In genomic region chr2:119366649-119367471, GRCh38 we compare ENCODE assay signal across 1 cellular context.
TF ChIP-seq lines count a peak whose summit lies in the region.

TSS of gene C2orf76 (minus strand) at chr2:119366834. CDS start at chr2:119339959, 26,875 bp downstream.
TSS of gene DBI (plus strand) at chr2:119366977. CDS start at chr2:119367052, 75 bp downstream.

TF ChIP-seq in K562, 482 proteins besides CTCF, POLR2A, EP300 and RAD21 (continued from another document):
- TF ChIP-seq DMBX1 (CRISPR knock-in tag; IDR thresholded peaks at IDR 0.05; ENCODE audit: borderline replicate concordance) (no peak), RNF2 (IDR thresholded peaks at IDR 0.05) (peak; percentile 62; the same call in 1 of the 2 replicates), NFE2L1 (tag; IDR thresholded peaks at IDR 0.05; ENCODE audit: borderline replicate concordance, low read depth) (no peak), ZKSCAN3 (CRISPR knock-in tag; IDR thresholded peaks at IDR 0.05) (no peak), C11orf30 (IDR thresholded peaks at IDR 0.05; ENCODE audit: low read depth) (no peak), TFAP4 (CRISPR knock-in tag; IDR thresholded peaks at IDR 0.05; ENCODE audit: borderline replicate concordance) (peak; percentile 98), ZNF24 (IDR thresholded peaks at IDR 0.05) (no peak), MBD2 (IDR thresholded peaks at IDR 0.05; ENCODE audit: borderline replicate concordance, low read depth) (0 out of 2 replicates have a peak, but pooled peaks have one; percentile 40), RHOXF2B (CRISPR knock-in tag; conservative IDR thresholded peaks at IDR 0.05) (no peak), U2AF1 (optimal IDR thresholded peaks at IDR 0.05; ENCODE audit: low read depth, low read length) (no peak), PURB (CRISPR knock-in tag; IDR thresholded peaks at IDR 0.05; ENCODE audit: low read depth) (no peak), TRIM25 (IDR thresholded peaks at IDR 0.05; ENCODE audit: borderline replicate concordance) (no peak), SRSF3 (IDR thresholded peaks at IDR 0.05; ENCODE audit: insufficient read depth, low read length) (no peak), MTA2 (IDR thresholded peaks at IDR 0.05; ENCODE audit: low read depth) (no peak), BMI1 (IDR thresholded peaks at IDR 0.05; ENCODE audit: low read length) (no peak), ZNF444 (CRISPR knock-in tag; IDR thresholded peaks at IDR 0.05) (no peak), POLR2AphosphoS5 (IDR thresholded peaks at IDR 0.05; ENCODE audit: control insufficient read depth, insufficient read depth, low read depth, low read length) (peak; percentile 83)
